ENCODE assay signal across 24 cellular contexts in genomic region chr1:194374649-194375048, GRCh38.
"Had no signal": no experiment of that assay in that cellular context is flagged by ENCODE, and none has a peak within 500 bp of the region (broad histone marks: within the 10 kb centered on the region; RNA-seq: fewer than 3 reads in every experiment).

No MANE protein-coding gene starts in this region.

- DNase-seq: colonic mucosa; cortex of kidney; effector CD8-positive, alpha-beta T cell; effector memory CD8-positive, alpha-beta T cell; endodermal cell; erythroblast; esophagus squamous epithelium; foreskin fibroblast; foreskin melanocyte; gastrocnemius medialis; glutamatergic neuron; head of caudate nucleus; heart right ventricle; hippocampal formation; left cardiac atrium; left lung; left ventricle myocardium superior; lower lobe of right lung; mesendoderm; midbrain; naive thymus-derived CD4-positive, alpha-beta T cell had no signal

- FAIRE-seq: islet of Langerhans, keratinocyte had no signal

- H3K27me3 ChIP-seq: colonic mucosa, esophagus squamous epithelium, gastrocnemius medialis, heart right ventricle, left lung had no signal

- H3K36me3 ChIP-seq: colonic mucosa, esophagus squamous epithelium, gastrocnemius medialis, heart right ventricle, left lung, lower lobe of right lung had no signal

- H3K4me3 ChIP-seq: colonic mucosa, esophagus squamous epithelium, gastrocnemius medialis, heart right ventricle, left lung, lower lobe of right lung had no signal

- H3K27ac ChIP-seq: colonic mucosa, epithelial cell of prostate, esophagus squamous epithelium, gastrocnemius medialis, heart right ventricle, left lung, lower lobe of right lung had no signal

- H3K9me3 ChIP-seq: colonic mucosa, esophagus squamous epithelium, gastrocnemius medialis, lower lobe of right lung had no signal
